17 cellular contexts compared by ENCODE assay signal in genomic region chr13:65378943-65379519, GRCh38.
DNase-seq lines count a peak whose midpoint lies in the region; ATAC-seq, FAIRE-seq and TF ChIP-seq lines count a peak whose summit lies in the region.
"Had no signal": no experiment of that assay in that cellular context is flagged by ENCODE, and none has a peak within 500 bp of the region (broad histone marks: within the 10 kb centered on the region; RNA-seq: fewer than 3 reads in every experiment).

No MANE protein-coding gene starts in this region.

- ATAC-seq in upper lobe of left lung (ENCODE audit: low FRiP score in 2 of 2) (no peak), GM21423 (IDR thresholded peaks at IDR 0.05; ENCODE audit: unreplicated experiment) (no peak)

- H2AFZ ChIP-seq in endothelial cell of umbilical vein (ENCODE audit: low read depth, low read length), result no peak overlapping the region

- no peak overlapping the region for H3K27ac ChIP-seq in breast epithelium
- H3K27ac ChIP-seq in endothelial cell of umbilical vein (ENCODE audit: insufficient read depth, low read depth, low read length), result no peak overlapping the region
- H3K27ac ChIP-seq in upper lobe of left lung, result no peak overlapping the region
- H3K27ac ChIP-seq in ascending aorta, result no peak overlapping the region
- H3K27ac ChIP-seq: prostate gland, uterus had no signal

- no peak overlapping the region for H3K4me3 Mint-ChIP-seq in MCF 10A (ENCODE audit: unreplicated experiment)
- H3K4me3 Mint-ChIP-seq: IgD-negative memory B cell, immature natural killer cell had no signal

- no peak for TF ChIP-seq EP300 in upper lobe of left lung (IDR thresholded peaks at IDR 0.05)

- H3K27ac Mint-ChIP-seq in MCF 10A (ENCODE audit: low read depth, unreplicated experiment), result no peak overlapping the region
- H3K27ac Mint-ChIP-seq: IgD-negative memory B cell, immature natural killer cell had no signal

- peaks cover 16% of the 10 kb centered on the region for H3K9me3 Mint-ChIP-seq in MCF 10A (ENCODE audit: unreplicated experiment)

- DNase-seq in MCF 10A (ENCODE audit: unreplicated experiment) (peak; percentile 35), breast epithelium (ENCODE audit: low spot score in 2 of 2) (no peak), NT2/D1 (ENCODE audit: low read depth, low spot score) (peak; percentile 1), endothelial cell of umbilical vein (ENCODE audit: low read depth, low spot score) (peak; percentile 10), SHP77 (lab: John Stamatoyannopoulos, UW) (no peak), upper lobe of left lung (no peak), ascending aorta (ENCODE audit: low spot score in 2 of 2) (no peak)
- DNase-seq: activated naive CD4-positive, alpha-beta T cell treated with anti-CD3 and anti-CD28 coated beads, Interleukin-2, amount 50 U/mL, for 16 hours; immature natural killer cell; NCI-H2081 treated with DMSO at 0.1 percent for 48 hours; RPMI8226; T-helper 9 cell; uterus had no signal

- H3K4me3 ChIP-seq in breast epithelium, result no peak overlapping the region
- no peak overlapping the region for H3K4me3 ChIP-seq in NT2/D1 (ENCODE audit: insufficient read length, low read depth)
- no peak overlapping the region for H3K4me3 ChIP-seq in endothelial cell of umbilical vein (replicated peaks in 1 of 3; ENCODE audit: insufficient read depth in 1 of 3, low read depth in 1 of 3, low read length in 3 of 3)
- no peak overlapping the region for H3K4me3 ChIP-seq in upper lobe of left lung
- no peak overlapping the region for H3K4me3 ChIP-seq in ascending aorta
- H3K4me3 ChIP-seq: prostate gland, uterus had no signal

- no peak for TF ChIP-seq POLR2A in breast epithelium (IDR thresholded peaks at IDR 0.05)
- TF ChIP-seq POLR2A in endothelial cell of umbilical vein (IDR thresholded peaks at IDR 0.05; ENCODE audit: low read depth, low read length), result no peak
- TF ChIP-seq POLR2A in upper lobe of left lung (IDR thresholded peaks at IDR 0.05), result no peak

- POLR2A ChIA-PET in MCF 10A (lab: Yijun Ruan, JAX) (no interaction called here), endothelial cell of umbilical vein (lab: Charles Lee) (no interaction called here)

- intact Hi-C loops in MCF 10A (cut with micrococcal nuclease), result no loop called here
- intact Hi-C loops in breast epithelium (cut with DNase I; ENCODE audit: low total_unique reads), result no loop called here
- intact Hi-C loops in endothelial cell of umbilical vein (cut with micrococcal nuclease), result no loop called here
- intact Hi-C loops in ascending aorta (cut with DNase I), result no loop called here

- dilution Hi-C loops in endothelial cell of umbilical vein (cut with MboI; ENCODE audit: extremely low pct_ligation_motif_present, low sequenced_read_pairs), result no loop called here

- no peaks in the 10 kb centered on the region for H4K20me1 ChIP-seq in endothelial cell of umbilical vein (replicated peaks; ENCODE audit: control insufficient read depth, extremely low read depth, insufficient read depth, low read length)

- no peaks in the 10 kb centered on the region for H3K36me3 Mint-ChIP-seq in MCF 10A (ENCODE audit: insufficient read depth, unreplicated experiment)
- H3K36me3 Mint-ChIP-seq: IgD-negative memory B cell, immature natural killer cell had no signal

- no peaks in the 10 kb centered on the region for H3K27me3 ChIP-seq in breast epithelium
- no peaks in the 10 kb centered on the region for H3K27me3 ChIP-seq in NT2/D1 (ENCODE audit: insufficient read depth, insufficient read length)
- H3K27me3 ChIP-seq in endothelial cell of umbilical vein (ENCODE audit: control insufficient read depth in 2 of 2, insufficient read depth in 2 of 2, low read length in 2 of 2), result no peaks in the 10 kb centered on the region
- no peaks in the 10 kb centered on the region for H3K27me3 ChIP-seq in upper lobe of left lung
- H3K27me3 ChIP-seq in ascending aorta, result no peaks in the 10 kb centered on the region
- H3K27me3 ChIP-seq: uterus had no signal

- H3K9me1 ChIP-seq in endothelial cell of umbilical vein (replicated peaks; ENCODE audit: control insufficient read depth, extremely low read depth, insufficient read depth, low read length), result no peaks in the 10 kb centered on the region

- BruUV-seq in MCF 10A (replicated peaks; lab: Mats Ljungman, UMichigan) (no TSS peak), endothelial cell of umbilical vein (replicated peaks; lab: Mats Ljungman, UMichigan) (no TSS peak)

- no peaks in the 10 kb centered on the region for H3K4me1 Mint-ChIP-seq in MCF 10A (ENCODE audit: insufficient read depth, unreplicated experiment)
- H3K4me1 Mint-ChIP-seq: IgD-negative memory B cell, immature natural killer cell had no signal

- FAIRE-seq in endothelial cell of umbilical vein (lab: Jason Lieb, UNC), result no peak
- FAIRE-seq: colon had no signal

- H3K9ac ChIP-seq in NT2/D1 (ENCODE audit: insufficient read length, low read depth), result no peak overlapping the region
- H3K9ac ChIP-seq in endothelial cell of umbilical vein (replicated peaks; ENCODE audit: extremely low read depth, insufficient read depth, low read length), result no peak overlapping the region

- CTCF ChIA-PET in MCF 10A (lab: Yijun Ruan, JAX), result no interaction called here
- CTCF ChIA-PET in endothelial cell of umbilical vein (lab: Charles Lee), result no interaction called here

- no peaks in the 10 kb centered on the region for H3K79me2 ChIP-seq in endothelial cell of umbilical vein (ENCODE audit: control insufficient read depth, insufficient read depth, low read length)

- no peak for TF ChIP-seq CTCF in MCF 10A (IDR thresholded peaks at IDR 0.05; ENCODE audit: unreplicated experiment)
- TF ChIP-seq CTCF in breast epithelium (IDR thresholded peaks at IDR 0.05), result no peak
- no peak for TF ChIP-seq CTCF in endothelial cell of umbilical vein (IDR thresholded peaks at IDR 0.05; ENCODE audit: extremely low read depth in 1 of 2, insufficient read depth in 1 of 2, low read depth in 1 of 2, low read length in 2 of 2)
- TF ChIP-seq CTCF in upper lobe of left lung (IDR thresholded peaks at IDR 0.05), result no peak
- no peak for TF ChIP-seq CTCF in ascending aorta (IDR thresholded peaks at IDR 0.05)

- WGBS in upper lobe of left lung, 2 donors, result 67 to 77% methylated on average over 3 of the region's 3 CpGs

- H3K4me1 ChIP-seq in breast epithelium, result no peaks in the 10 kb centered on the region
- no peaks in the 10 kb centered on the region for H3K4me1 ChIP-seq in NT2/D1 (ENCODE audit: insufficient read depth, insufficient read length)
- no peaks in the 10 kb centered on the region for H3K4me1 ChIP-seq in endothelial cell of umbilical vein (ENCODE audit: control insufficient read depth, extremely low read depth, insufficient read depth, low read length)
- no peaks in the 10 kb centered on the region for H3K4me1 ChIP-seq in upper lobe of left lung
- H3K4me1 ChIP-seq in ascending aorta, result no peaks in the 10 kb centered on the region
- H3K4me1 ChIP-seq: prostate gland, uterus had no signal

- H3K36me3 ChIP-seq in breast epithelium (no peaks in the 10 kb centered on the region), NT2/D1 (ENCODE audit: insufficient read depth, insufficient read length, low read length) (no peaks in the 10 kb centered on the region), endothelial cell of umbilical vein (ENCODE audit: control insufficient read depth in 2 of 2, extremely low read depth in 1 of 2, insufficient read depth in 2 of 2, low read length in 2 of 2) (no peaks in the 10 kb centered on the region), upper lobe of left lung (no peaks in the 10 kb centered on the region), ascending aorta (no peaks in the 10 kb centered on the region)
- H3K36me3 ChIP-seq: prostate gland, uterus had no signal

- H3K9me3 ChIP-seq in breast epithelium, result peaks cover 17 to 30% of the 10 kb centered on the region in 2 donors
- H3K9me3 ChIP-seq in NT2/D1 (ENCODE audit: insufficient read depth, low read length), result no peaks in the 10 kb centered on the region; the same call in 1 of the 2 replicates
- no peaks in the 10 kb centered on the region for H3K9me3 ChIP-seq in endothelial cell of umbilical vein (replicated peaks; ENCODE audit: control insufficient read depth, insufficient read depth, low read length)
- peaks cover 8 to 12% (median 10%) of the 10 kb centered on the region in 4 donors for H3K9me3 ChIP-seq in upper lobe of left lung
- peaks cover 0 to 5% of the 10 kb centered on the region in 2 donors for H3K9me3 ChIP-seq in ascending aorta
- H3K9me3 ChIP-seq: prostate gland had no signal

- no peaks in the 10 kb centered on the region for H3K27me3 Mint-ChIP-seq in MCF 10A (ENCODE audit: insufficient read depth, unreplicated experiment)
- H3K27me3 Mint-ChIP-seq: IgD-negative memory B cell had no signal

- no peak overlapping the region for H3K4me2 ChIP-seq in endothelial cell of umbilical vein (ENCODE audit: insufficient read depth, low read length)

TF ChIP-seq in endothelial cell of umbilical vein, 7 proteins besides CTCF, POLR2A, EP300 and RAD21:
- TF ChIP-seq POLR2AphosphoS5 (IDR thresholded peaks at IDR 0.05; ENCODE audit: insufficient read depth, low read depth, low read length) (no peak), JUN (IDR thresholded peaks at IDR 0.05; ENCODE audit: borderline replicate concordance, insufficient read depth, insufficient read length, low read depth) (no peak), EZH2 (IDR thresholded peaks at IDR 0.05; ENCODE audit: borderline replicate concordance, low read depth, low read length, severe bottlenecking) (no peak), MYC (IDR thresholded peaks at IDR 0.05; ENCODE audit: low read depth, low read length) (no peak), MAX (IDR thresholded peaks at IDR 0.05; ENCODE audit: insufficient read depth, insufficient read length) (no peak), GATA2 (IDR thresholded peaks at IDR 0.05; ENCODE audit: insufficient read depth, insufficient read length, low read depth, low read length) (no peak), FOS (IDR thresholded peaks at IDR 0.05; ENCODE audit: borderline replicate concordance, insufficient read depth, low read length) (no peak)
TF ChIP-seq in endothelial cell of umbilical vein: peak in this region for 0.

Comparison
In these comparisons a context has a peak if more than half of its experiments do, and no peak if none do; other contexts are left out.
1. DNase-seq: peak in MCF 10A (single experiment), NT2/D1 (single experiment) and endothelial cell of umbilical vein (single experiment); none in breast epithelium (0 of 2), SHP77 (0 of 2), upper lobe of left lung (0 of 2) and ascending aorta (0 of 2).